30 cellular contexts compared by ENCODE assay signal in the genomic region with DNA sequence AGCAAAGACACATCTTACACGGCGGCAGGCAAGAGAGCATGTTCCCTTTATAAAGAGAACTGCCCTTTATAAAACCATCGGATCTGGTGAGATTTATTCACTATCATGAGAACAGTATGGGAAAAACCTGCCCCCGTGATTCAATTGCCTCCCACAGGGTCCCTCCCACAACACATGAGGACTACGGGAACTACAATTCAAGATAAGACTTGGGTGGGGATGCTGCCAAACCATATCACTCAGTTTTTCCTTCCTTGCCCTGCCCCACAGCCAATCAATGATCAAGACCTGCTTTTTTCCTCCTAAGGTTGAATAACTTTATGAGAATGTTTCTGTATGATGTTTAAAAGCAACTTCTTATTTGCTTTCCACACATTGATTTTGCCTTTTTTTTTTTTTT. TPM values are rescaled to one million over a fixed set of nuclear protein-coding genes. Genes with fewer than 3 reads are reported as not detected.
"Had no signal": no experiment of that assay in that cellular context is flagged by ENCODE, and none has a peak within 500 bp of the region (broad histone marks: within the 10 kb centered on the region; RNA-seq: fewer than 3 reads in every experiment).

No MANE protein-coding gene starts in this region.

- H3K27me3 ChIP-seq: Peyer's patch had no signal

- ATAC-seq: activated T-cell treated with anti-CD3 and anti-CD28 coated beads, Interleukin-2, amount 50 U/mL, for 72 hours; SK-N-SH treated with all-trans-retinoic acid at 6 μM for 48 hours had no signal

- H3K4me1 Mint-ChIP-seq: activated CD4-positive, alpha-beta T cell treated with anti-CD3 and anti-CD28 coated beads, Interleukin-2, amount 10 ng/mL, durations not matched to agents 7 days and 5 days; IgD-negative memory B cell had no signal

- H3K9me3 ChIP-seq: Peyer's patch had no signal

- H3K36me3 Mint-ChIP-seq: activated CD4-positive, alpha-beta memory T cell treated with anti-CD3 and anti-CD28 coated beads for 36 hours; activated naive CD4-positive, alpha-beta T cell treated with anti-CD3 and anti-CD28 coated beads, Interleukin-2, amount 10 ng/mL, durations not matched to agents 7 days and 5 days; activated naive CD8-positive, alpha-beta T cell treated with anti-CD3 and anti-CD28 coated beads for 36 hours; IgD-negative memory B cell had no signal

- H3K4me3 ChIP-seq: Peyer's patch, SJSA1 had no signal

- H3K27ac ChIP-seq: Peyer's patch, RWPE1, SJSA1, VCaP had no signal

- H3K9me3 Mint-ChIP-seq: activated CD4-positive, alpha-beta memory T cell treated with anti-CD3 and anti-CD28 coated beads for 36 hours; activated CD4-positive, alpha-beta T cell treated with anti-CD3 and anti-CD28 coated beads, Interleukin-2, amount 10 ng/mL, durations not matched to agents 7 days and 5 days; activated naive CD4-positive, alpha-beta T cell treated with anti-CD3 and anti-CD28 coated beads, Interleukin-2, amount 10 ng/mL, durations not matched to agents 7 days and 5 days; activated naive CD8-positive, alpha-beta T cell treated with anti-CD3 and anti-CD28 coated beads for 36 hours; activated T-cell treated with anti-CD3 and anti-CD28 coated beads, Interleukin-2, amount 50 U/mL, for 72 hours; activated T-helper 2 cell treated with anti-CD3 and anti-CD28 coated beads, Interferon-gamma antibody, Interleukin-2, Interleukin-4, amounts not matched to agents 10 μg/mL and 5 μg/mL and 100 μg/mL, durations not matched to agents 14 hours and 24 hours and 36 hours had no signal

- H3K27ac Mint-ChIP-seq: activated CD4-positive, alpha-beta memory T cell treated with anti-CD3 and anti-CD28 coated beads for 36 hours; activated CD4-positive, alpha-beta T cell treated with anti-CD3 and anti-CD28 coated beads, Interleukin-2, amount 10 ng/mL, durations not matched to agents 7 days and 5 days; activated naive CD4-positive, alpha-beta T cell treated with anti-CD3 and anti-CD28 coated beads, Interleukin-2, amount 10 ng/mL, durations not matched to agents 7 days and 5 days; activated naive CD8-positive, alpha-beta T cell treated with anti-CD3 and anti-CD28 coated beads for 36 hours; activated T-cell treated with anti-CD3 and anti-CD28 coated beads, Interleukin-2, amount 50 U/mL, for 72 hours; activated T-helper 2 cell treated with anti-CD3 and anti-CD28 coated beads, Interferon-gamma antibody, Interleukin-2, Interleukin-4, amounts not matched to agents 10 μg/mL and 5 μg/mL and 100 μg/mL, durations not matched to agents 14 hours and 24 hours and 36 hours; IgD-negative memory B cell had no signal

- DNase-seq: activated CD4-positive, alpha-beta memory T cell treated with anti-CD3 and anti-CD28 coated beads for 36 hours; activated CD4-positive, alpha-beta T cell treated with anti-CD3 and anti-CD28 coated beads, Interleukin-2, amount 10 ng/mL, durations not matched to agents 7 days and 5 days; activated CD4-positive, CD25-positive, alpha-beta regulatory T cell; activated gamma-delta T cell treated with Interleukin-2 at 50 U/mL for 16 hours; activated naive CD4-positive, alpha-beta T cell treated with anti-CD3 and anti-CD28 coated beads, Interleukin-2, amount 10 ng/mL, durations not matched to agents 7 days and 5 days; activated naive CD8-positive, alpha-beta T cell treated with anti-CD3 and anti-CD28 coated beads for 36 hours; activated T-cell treated with anti-CD3 and anti-CD28 coated beads, Interleukin-2, amount 50 U/mL, for 72 hours; anterior cingulate cortex; KG1; NCI-H1048; NCI-H1417; NCI-H1930; NCI-H2171; NCI-H510A treated with DMSO at 0.1 percent for 48 hours; NCI-H69; NK-92 treated with Interleukin-12 subunit alpha and Interleukin-12 subunit beta, amount 100 ng/mL, for 24 hours; Right ventricle myocardium superior; SW 1271 had no signal

- H3K4me3 Mint-ChIP-seq: activated CD4-positive, alpha-beta memory T cell treated with anti-CD3 and anti-CD28 coated beads for 36 hours; activated CD4-positive, alpha-beta T cell treated with anti-CD3 and anti-CD28 coated beads, Interleukin-2, amount 10 ng/mL, durations not matched to agents 7 days and 5 days; activated naive CD4-positive, alpha-beta T cell treated with anti-CD3 and anti-CD28 coated beads, Interleukin-2, amount 10 ng/mL, durations not matched to agents 7 days and 5 days; activated naive CD8-positive, alpha-beta T cell treated with anti-CD3 and anti-CD28 coated beads for 36 hours; activated T-cell treated with anti-CD3 and anti-CD28 coated beads, Interleukin-2, amount 50 U/mL, for 72 hours had no signal

RNA-seq across cellular contexts. Expression of gene CLRN3, which starts 11.0 kb away (rescaled TPM):
- total RNA-seq: activated CD4-positive, alpha-beta memory T cell treated with anti-CD3 and anti-CD28 coated beads for 36 hours; activated CD4-positive, alpha-beta T cell treated with anti-CD3 and anti-CD28 coated beads, Interleukin-2, amount 10 ng/mL, durations not matched to agents 7 days and 5 days; activated CD8-positive, alpha-beta memory T cell treated with anti-CD3 and anti-CD28 coated beads for 36 hours; activated naive CD8-positive, alpha-beta T cell treated with anti-CD3 and anti-CD28 coated beads for 36 hours; activated T-cell treated with anti-CD3 and anti-CD28 coated beads, Interleukin-2, amount 50 U/mL, for 72 hours; activated T-helper 2 cell treated with anti-CD3 and anti-CD28 coated beads, Interferon-gamma antibody, Interleukin-2, Interleukin-4, amounts not matched to agents 10 μg/mL and 5 μg/mL and 100 μg/mL, durations not matched to agents 14 hours and 24 hours and 36 hours; cardiac septum; LHCN-M2; M059J; Right ventricle myocardium superior; SJSA1; T-helper 1 cell treated with Interleukin-12 subunit alpha and Interleukin-12 subunit beta and Interleukin-4 antibody, amounts not matched to agents 30 ng/mL and 1 ng/mL, for 36 hours had no signal
